ENCODE assay signal across 1 cellular context in the genomic region with DNA sequence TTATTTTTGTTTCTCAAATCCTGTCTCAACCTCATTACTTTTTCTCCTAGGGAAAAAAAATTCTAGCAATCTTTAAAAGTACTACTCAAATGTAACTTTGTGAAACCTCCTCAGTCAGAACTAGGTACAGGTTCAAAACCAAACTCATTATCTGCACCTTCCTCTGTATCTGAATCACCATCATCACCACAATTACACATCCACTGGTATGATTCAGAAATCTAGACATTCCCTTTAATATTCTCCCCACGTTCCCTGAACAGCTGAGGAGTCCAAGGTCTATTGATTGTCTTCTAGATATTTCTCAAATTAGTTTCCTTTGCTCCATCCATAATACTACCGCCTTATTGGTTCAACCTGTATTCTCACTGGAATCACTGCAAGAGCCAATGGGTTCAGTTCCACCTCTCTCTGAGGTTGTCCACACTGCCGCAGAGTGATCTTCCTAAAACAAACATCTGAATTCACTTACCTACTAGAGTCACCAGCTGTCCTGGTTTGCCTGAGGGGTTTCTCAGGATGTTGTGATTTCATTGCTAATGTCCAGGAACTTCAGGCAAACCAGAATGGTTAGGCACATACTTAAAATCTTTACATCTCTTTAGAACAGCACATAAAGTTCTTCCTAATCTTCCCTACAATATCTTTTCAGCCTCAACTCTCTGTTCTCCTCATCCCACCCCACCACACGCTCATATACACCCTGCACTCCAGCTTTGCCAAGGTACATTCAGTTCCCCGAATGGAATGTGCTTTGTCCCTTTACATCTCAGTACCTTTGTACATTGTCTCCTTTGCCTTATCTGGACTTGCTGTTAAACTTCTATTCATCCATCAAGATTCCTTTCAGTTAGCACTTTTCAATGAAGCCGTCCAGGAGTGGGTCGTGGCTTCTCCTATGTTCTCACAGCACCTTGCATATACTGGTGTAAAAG.
TF ChIP-seq lines count a peak whose summit lies in the region.

No MANE protein-coding gene starts in this region.

TF ChIP-seq in K562, 482 proteins besides CTCF, POLR2A, EP300 and RAD21:
- TF ChIP-seq ATF1 (CRISPR knock-in tag; IDR thresholded peaks at IDR 0.05) = 0 out of 2 replicates have a peak, but pooled peaks have one; percentile 12
- TF ChIP-seq ATF1 (tag; IDR thresholded peaks at IDR 0.05) = no peak
- TF ChIP-seq ARID1B (IDR thresholded peaks at IDR 0.05) = no peak
